Comparison of ENCODE assay signal across 15 cellular contexts in the genomic region with DNA sequence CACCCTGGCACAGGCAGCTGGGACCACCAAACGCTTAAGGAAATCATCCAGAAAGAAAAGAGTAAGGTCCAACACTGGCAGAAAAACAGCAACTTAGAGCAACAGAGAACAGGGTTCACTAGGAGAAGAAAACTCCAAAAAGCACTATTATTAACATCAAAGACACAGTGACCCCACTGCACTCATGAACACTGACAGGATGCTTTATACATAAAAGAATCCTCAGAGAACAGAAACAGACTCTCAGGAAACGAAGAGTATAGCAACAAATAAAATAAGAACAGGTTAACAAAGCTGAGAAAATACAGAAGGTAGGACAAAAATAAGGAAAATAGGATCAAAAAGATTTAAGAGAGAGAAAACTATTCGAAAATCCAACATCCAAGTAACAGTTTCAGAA.
"Had no signal": no experiment of that assay in that cellular context is flagged by ENCODE, and none has a peak within 500 bp of the region (broad histone marks: within the 10 kb centered on the region; RNA-seq: fewer than 3 reads in every experiment).

No MANE protein-coding gene starts in this region.

- H3K9me3 Mint-ChIP-seq: activated naive CD4-positive, alpha-beta T cell treated with anti-CD3 and anti-CD28 coated beads, Interleukin-2, amount 10 ng/mL, durations not matched to agents 7 days and 5 days; activated T-helper 2 cell treated with anti-CD3 and anti-CD28 coated beads, Interferon-gamma antibody, Interleukin-2, Interleukin-4, amounts not matched to agents 10 μg/mL and 5 μg/mL and 100 μg/mL, durations not matched to agents 14 hours and 24 hours and 36 hours; natural killer cell had no signal

- H3K4me3 Mint-ChIP-seq: activated naive CD4-positive, alpha-beta T cell treated with anti-CD3 and anti-CD28 coated beads, Interleukin-2, amount 10 ng/mL, durations not matched to agents 7 days and 5 days; natural killer cell had no signal

- DNase-seq: activated CD4-positive, alpha-beta T cell treated with anti-CD3 and anti-CD28 coated beads, Interleukin-2, amount 50 U/mL, for 1 hour; activated naive CD4-positive, alpha-beta T cell treated with anti-CD3 and anti-CD28 coated beads, Interleukin-2, amount 10 ng/mL, durations not matched to agents 7 days and 5 days; activated T-cell treated with anti-CD3 and anti-CD28 coated beads for 4 hours; effector CD4-positive, alpha-beta T cell; heart right ventricle; natural killer cell; occipital lobe; stimulated activated CD4-positive, alpha-beta T cell treated with anti-CD3 and anti-CD28 coated beads, Interleukin-12 subunit alpha, Interleukin-12 subunit beta, amount 100 ng/mL, for 4 hours; stimulated activated CD4-positive, alpha-beta T cell treated with anti-CD3 and anti-CD28 coated beads, Interleukin-1b, Interleukin-23, amount 100 ng/mL, for 48 hours; stimulated activated CD8-positive, alpha-beta memory T cell treated with anti-CD3 and anti-CD28 coated beads, Interleukin-4, amount 100 ng/mL, for 48 hours; stimulated activated naive CD4-positive, alpha-beta T cell treated with Interleukin-2 at 50 U/mL for 16 hours; T1000; transverse colon had no signal

- H3K27ac Mint-ChIP-seq: activated naive CD4-positive, alpha-beta T cell treated with anti-CD3 and anti-CD28 coated beads, Interleukin-2, amount 10 ng/mL, durations not matched to agents 7 days and 5 days; activated T-helper 2 cell treated with anti-CD3 and anti-CD28 coated beads, Interferon-gamma antibody, Interleukin-2, Interleukin-4, amounts not matched to agents 10 μg/mL and 5 μg/mL and 100 μg/mL, durations not matched to agents 14 hours and 24 hours and 36 hours; natural killer cell had no signal

- ATAC-seq: left ventricle myocardium superior, natural killer cell had no signal

- H3K27me3 Mint-ChIP-seq: activated naive CD4-positive, alpha-beta T cell treated with anti-CD3 and anti-CD28 coated beads, Interleukin-2, amount 10 ng/mL, durations not matched to agents 7 days and 5 days had no signal
